29 cellular contexts compared by ENCODE assay signal in genomic region chr7:3564231-3564630, GRCh38.
"Had no signal": no experiment of that assay in that cellular context is flagged by ENCODE, and none has a peak within 500 bp of the region (broad histone marks: within the 10 kb centered on the region; RNA-seq: fewer than 3 reads in every experiment).

No MANE protein-coding gene starts in this region.

- H3K27me3 ChIP-seq: esophagus squamous epithelium, heart right ventricle, neural progenitor cell, right atrium auricular region, sigmoid colon, stomach, thyroid gland, vagina had no signal

- H3K9me3 Mint-ChIP-seq: memory B cell; stimulated activated effector memory CD8-positive, alpha-beta T cell treated with anti-CD3 and anti-CD28 coated beads, Interleukin-12 subunit alpha, Interleukin-12 subunit beta, amount 100 ng/mL, for 72 hours had no signal

- H3K4me1 Mint-ChIP-seq: neural progenitor cell; stimulated activated effector memory CD8-positive, alpha-beta T cell treated with anti-CD3 and anti-CD28 coated beads, Interleukin-12 subunit alpha, Interleukin-12 subunit beta, amount 100 ng/mL, for 72 hours had no signal

- DNase-seq: dermis blood vessel endothelial cell; effector memory CD4-positive, alpha-beta T cell; erythroblast; esophagus squamous epithelium; foreskin melanocyte; glutamatergic neuron; heart right ventricle; hippocampal formation; kidney glomerular epithelial cell; left colon; left ventricle myocardium inferior; mucosa of descending colon; sigmoid colon; stimulated activated CD4-positive, alpha-beta T cell treated with anti-CD3 and anti-CD28 coated beads, Interleukin-2, amount 100 ng/mL, for 24 hours; stimulated activated CD4-positive, alpha-beta T cell treated with anti-CD3 and anti-CD28 coated beads, Interleukin-4, amount 100 ng/mL, for 24 hours; stimulated activated naive CD4-positive, alpha-beta T cell treated with Interleukin-2 at 50 U/mL for 16 hours; stomach; thyroid gland; trophoblast cell had no signal

- H3K27ac Mint-ChIP-seq: memory B cell; nephron; neural progenitor cell; stimulated activated effector memory CD8-positive, alpha-beta T cell treated with anti-CD3 and anti-CD28 coated beads, Interleukin-12 subunit alpha, Interleukin-12 subunit beta, amount 100 ng/mL, for 72 hours had no signal

- H3K4me3 Mint-ChIP-seq: memory B cell; nephron; neural progenitor cell; stimulated activated effector memory CD8-positive, alpha-beta T cell treated with anti-CD3 and anti-CD28 coated beads, Interleukin-12 subunit alpha, Interleukin-12 subunit beta, amount 100 ng/mL, for 72 hours had no signal

- H2AFZ ChIP-seq: neural progenitor cell had no signal

- ATAC-seq: heart right ventricle; left colon; mucosa of descending colon; naive thymus-derived CD4-positive, alpha-beta T cell; stimulated activated effector memory CD8-positive, alpha-beta T cell treated with anti-CD3 and anti-CD28 coated beads, Interleukin-12 subunit alpha, Interleukin-12 subunit beta, amount 100 ng/mL, for 72 hours had no signal

- H3K9me3 ChIP-seq: esophagus squamous epithelium, left ventricle myocardium inferior, mucosa of descending colon, prostate gland, right atrium auricular region, sigmoid colon, stomach, thyroid gland, vagina had no signal

- H3K27ac ChIP-seq: coronary artery, esophagus squamous epithelium, heart right ventricle, left ventricle myocardium inferior, neural progenitor cell, prostate gland, right atrium auricular region, sigmoid colon, stomach, thyroid gland, vagina had no signal

- H3K9ac ChIP-seq: neural progenitor cell had no signal

- H3K4me3 ChIP-seq: coronary artery, esophagus squamous epithelium, heart right ventricle, left ventricle myocardium inferior, lung, mucosa of descending colon, neural progenitor cell, prostate gland, right atrium auricular region, sigmoid colon, stomach, thyroid gland, vagina had no signal

- H3K36me3 Mint-ChIP-seq: memory B cell; naive thymus-derived CD4-positive, alpha-beta T cell; neural progenitor cell; stimulated activated effector memory CD8-positive, alpha-beta T cell treated with anti-CD3 and anti-CD28 coated beads, Interleukin-12 subunit alpha, Interleukin-12 subunit beta, amount 100 ng/mL, for 72 hours had no signal

- H3K4me1 ChIP-seq: neural progenitor cell, prostate gland, right atrium auricular region, thyroid gland had no signal

- H3K4me2 ChIP-seq: neural progenitor cell had no signal

- H3K36me3 ChIP-seq: esophagus squamous epithelium, heart right ventricle, left ventricle myocardium inferior, neural progenitor cell, prostate gland, right atrium auricular region, sigmoid colon, stomach, thyroid gland, vagina had no signal
